Comparison of ENCODE assay signal across 9 cellular contexts in genomic region chr21:44304846-44305245, GRCh38. TPM values are rescaled to one million over a fixed set of nuclear protein-coding genes. Genes with fewer than 3 reads are reported as not detected.
DNase-seq lines count a peak whose midpoint lies in the region; ATAC-seq, FAIRE-seq and TF ChIP-seq lines count a peak whose summit lies in the region.
"Had no signal": no experiment of that assay in that cellular context is flagged by ENCODE, and none has a peak within 500 bp of the region (broad histone marks: within the 10 kb centered on the region; RNA-seq: fewer than 3 reads in every experiment).

No MANE protein-coding gene starts in this region.

- H3K4me2 ChIP-seq in HCT116 (ENCODE audit: low read length) (no peak overlapping the region), SK-N-SH (no peak overlapping the region), K562 (ENCODE audit: insufficient read depth, low read length) (no peak overlapping the region)

- peaks cover 30% of the 10 kb centered on the region for H3K4me1 Mint-ChIP-seq in CD4-positive, alpha-beta T cell (ENCODE audit: low read depth)

- H3K4me3 ChIP-seq in HCT116 (replicated peaks in 1 of 2; ENCODE audit: low read depth in 1 of 2, low read length in 2 of 2), result no peak overlapping the region
- no peak overlapping the region for H3K4me3 ChIP-seq in SK-N-SH (ENCODE audit: low read depth in 2 of 2, low read length in 1 of 2)
- no peak overlapping the region for H3K4me3 ChIP-seq in K562

- peaks cover 25% of the 10 kb centered on the region for H3K36me3 Mint-ChIP-seq in CD4-positive, alpha-beta T cell (ENCODE audit: low read depth)

- ATAC-seq in CD4-positive, alpha-beta T cell (ENCODE audit: poor library complexity), result peak; percentile 67
- ATAC-seq in HCT116 (peak; percentile 48), K562 (peak; percentile 77), HG02798 (IDR thresholded peaks at IDR 0.05; ENCODE audit: poor library complexity, unreplicated experiment) (no peak)

- FAIRE-seq in K562 (lab: Jason Lieb, UNC), result peak; percentile 82

- H3K9ac ChIP-seq in HCT116 (ENCODE audit: low read length) (no peak overlapping the region), SK-N-SH (no peak overlapping the region), K562 (ENCODE audit: insufficient read depth in 1 of 2, low read depth in 2 of 2, low read length in 2 of 2) (peak overlapping the region in 1 of 2 experiments; percentile 75; a peak in 2 of 4 replicates)

- no peaks in the 10 kb centered on the region for H3K27me3 Mint-ChIP-seq in CD4-positive, alpha-beta T cell

- WGBS in SK-N-SH (ENCODE audit: low lambda C conversion rate), result 62% methylated on average over 4 of the region's 8 CpGs
- WGBS in K562 (ENCODE audit: insufficient coverage, low coverage, missing lambda C conversion rate), result 64% methylated on average over 8 of the region's 8 CpGs

- DNase-seq in CD4-positive, alpha-beta T cell, result peak in 7 of 10 experiments; percentile 32 to 52 (median 41)
- DNase-seq in HCT116 (ENCODE audit: low read depth, low spot score), result no peak
- peak; percentile 91 for DNase-seq in SK-N-SH
- DNase-seq in K562 (ENCODE audit: extremely low read depth in 1 of 4, low spot score in 3 of 4), result peak; percentile 63 to 75 (median 68)
- DNase-seq in iris pigment epithelial cell (ENCODE audit: low read depth), result peak; percentile 33
- peak; percentile 25 to 30 for DNase-seq in stimulated activated CD4-positive, alpha-beta T cell treated with anti-CD3 and anti-CD28 coated beads, Interleukin-4, amount 100 ng/mL, for 48 hours (ENCODE audit: low read depth in 2 of 2)
- no peak for DNase-seq in mesenteric fat pad (ENCODE audit: low spot score)

- CTCF ChIA-PET in CD4-positive, alpha-beta T cell (lab: Charles Lee), result no interaction called here
- CTCF ChIA-PET in HCT116 (lab: Charles Lee) (no interaction called here), SK-N-SH (lab: Yijun Ruan, JAX) (interaction anchor here (0.6 to 2.2 kb wide), 15 partner anchors 9 to 494 kb away, joined by 3 to 12 read pairs (median 5); partner anchors contain the start of gene CFAP410), K562 (lab: Yijun Ruan, JAX; ENCODE audit: low intra/inter-chr PET ratio) (interaction anchor here (0.7 kb wide), 1 partner anchor 183 kb away, joined by 3 read pairs; no protein-coding TSS in a partner anchor)

- H2AFZ ChIP-seq in HCT116 (ENCODE audit: low read depth, low read length, poor library complexity, severe bottlenecking) (no peak overlapping the region), SK-N-SH (ENCODE audit: low read depth) (no peak overlapping the region), K562 (ENCODE audit: low read depth, low read length) (no peak overlapping the region)

- H3K9me3 Mint-ChIP-seq in CD4-positive, alpha-beta T cell, result no peaks in the 10 kb centered on the region

- H3K36me3 ChIP-seq in HCT116 (ENCODE audit: control insufficient read depth in 1 of 2, insufficient read depth in 2 of 2, low read length in 2 of 2) (peaks cover under 1 to 4% of the 10 kb centered on the region in 2 experiments; a peak in 1 of 4 replicates), SK-N-SH (replicated peaks in 1 of 2; ENCODE audit: control insufficient read depth in 1 of 2, insufficient read depth in 2 of 2, low read length in 1 of 2) (peaks cover 0 to 4% of the 10 kb centered on the region in 2 experiments), K562 (ENCODE audit: control insufficient read depth, insufficient read depth, low read length) (peaks cover 37% of the 10 kb centered on the region; the same call in 2 of the 3 replicates)

- BruUV-seq in HCT116 (replicated peaks; lab: Mats Ljungman, UMichigan), result no TSS peak
- BruUV-seq in K562 (replicated peaks; lab: Mats Ljungman, UMichigan), result no TSS peak

- in situ Hi-C loops in K562 (cut with MboI), result no loop called here

- H3K27me3 ChIP-seq in CD4-positive, alpha-beta T cell (ENCODE audit: control insufficient read depth, insufficient read depth, low read length), result no peaks in the 10 kb centered on the region
- H3K27me3 ChIP-seq in HCT116 (ENCODE audit: insufficient read depth, low read length), result no peaks in the 10 kb centered on the region
- H3K27me3 ChIP-seq in SK-N-SH (ENCODE audit: insufficient read depth), result no peaks in the 10 kb centered on the region
- no peaks in the 10 kb centered on the region for H3K27me3 ChIP-seq in K562 (ENCODE audit: control insufficient read depth in 2 of 2, insufficient read depth in 2 of 2, low read length in 2 of 2)

- intact Hi-C loops in CD4-positive, alpha-beta T cell (cut with DNase I, micrococcal nuclease), result loop anchor here in 1 of 2 experiments (5.0 kb wide), 1 partner anchor 47 kb away; the partner anchor contains the start of gene TRPM2
- intact Hi-C loops in HCT116 (cut with micrococcal nuclease), result no loop called here
- intact Hi-C loops in K562 (cut with micrococcal nuclease), result no loop called here

- H3K79me2 ChIP-seq in HCT116 (ENCODE audit: insufficient read depth, low read length) (peaks cover 57% of the 10 kb centered on the region), SK-N-SH (ENCODE audit: insufficient read depth) (peaks cover 74% of the 10 kb centered on the region), K562 (ENCODE audit: control insufficient read depth, insufficient read depth, low read length) (peaks cover 51% of the 10 kb centered on the region)

- H4K20me1 ChIP-seq in HCT116 (ENCODE audit: insufficient read depth) (no peaks in the 10 kb centered on the region), SK-N-SH (ENCODE audit: insufficient read depth) (peaks cover 63% of the 10 kb centered on the region), K562 (replicated peaks; ENCODE audit: control insufficient read depth, insufficient read depth, low read length) (peaks cover 44% of the 10 kb centered on the region)

- H3K9me3 ChIP-seq in CD4-positive, alpha-beta T cell (ENCODE audit: control insufficient read depth, low read length), result no peaks in the 10 kb centered on the region
- H3K9me3 ChIP-seq in HCT116 (ENCODE audit: control insufficient read depth in 1 of 2, insufficient read depth in 1 of 2, low read depth in 1 of 2, low read length in 2 of 2) (no peaks in the 10 kb centered on the region), SK-N-SH (no peaks in the 10 kb centered on the region), K562 (replicated peaks; ENCODE audit: control insufficient read depth, insufficient read depth, low read depth, low read length) (no peaks in the 10 kb centered on the region)

- POLR2A ChIA-PET in CD4-positive, alpha-beta T cell (lab: Charles Lee), result no interaction called here
- POLR2A ChIA-PET in HCT116 (lab: Charles Lee) (no interaction called here), SK-N-SH (lab: Yijun Ruan, JAX) (no interaction called here), K562 (lab: Yijun Ruan, JAX) (interaction anchor here (1.2 kb wide), 2 partner anchors 14 to 27 kb away, joined by 3 to 5 read pairs; no protein-coding TSS in a partner anchor)

- TF ChIP-seq POLR2A in HCT116 (IDR thresholded peaks at IDR 0.05; ENCODE audit: borderline replicate concordance, extremely low read depth, insufficient read depth, insufficient read length) (no peak), K562 (conservative IDR thresholded peaks at IDR 0.05) (no peak)

- peaks cover 11% of the 10 kb centered on the region for H3K9me1 ChIP-seq in K562 (ENCODE audit: control insufficient read depth, insufficient read depth, low read length)

- TF ChIP-seq RAD21 in HCT116 (IDR thresholded peaks at IDR 0.05; ENCODE audit: low read depth) (no peak), SK-N-SH (IDR thresholded peaks at IDR 0.05; ENCODE audit: low read length) (peak; percentile 61), K562 (CRISPR knock-in tag; conservative IDR thresholded peaks at IDR 0.05 in 1 of 2, IDR thresholded peaks at IDR 0.05 in 1 of 2) (peak in 1 of 2 experiments; percentile 49; a peak in 2 of 4 replicates)

- peak overlapping the region; percentile 84 for H3K4me3 Mint-ChIP-seq in CD4-positive, alpha-beta T cell

- peak overlapping the region; percentile 64 for H3K27ac Mint-ChIP-seq in CD4-positive, alpha-beta T cell

- TF ChIP-seq CTCF in CD4-positive, alpha-beta T cell (IDR thresholded peaks at IDR 0.05), result peak; percentile 39
- TF ChIP-seq CTCF in HCT116 (IDR thresholded peaks at IDR 0.05 in 2 of 3, conservative IDR thresholded peaks at IDR 0.05 in 1 of 3; ENCODE audit: borderline replicate concordance in 1 of 3, insufficient read depth in 1 of 3, low read depth in 2 of 3, low read length in 2 of 3) (peak in 2 of 3 experiments; percentile 70 to 79; a peak in 4 of 6 replicates), SK-N-SH (IDR thresholded peaks at IDR 0.05) (peak; percentile 75), K562 (IDR thresholded peaks at IDR 0.05 in 2 of 3, conservative IDR thresholded peaks at IDR 0.05 in 1 of 3; ENCODE audit: insufficient read depth in 2 of 3, low read depth in 1 of 3, low read length in 3 of 3) (peak; percentile 69 to 79 (median 74))

- H3K4me1 ChIP-seq in HCT116 (ENCODE audit: control insufficient read depth in 1 of 2, insufficient read depth in 2 of 2, low read length in 2 of 2) (peaks cover 10 to 24% of the 10 kb centered on the region in 2 experiments), SK-N-SH (ENCODE audit: control insufficient read depth in 1 of 2, insufficient read depth in 2 of 2, low read depth in 1 of 2, low read length in 1 of 2) (peaks cover 0 to 16% of the 10 kb centered on the region in 2 experiments; a peak in 1 of 4 replicates), K562 (replicated peaks in 1 of 2; ENCODE audit: control insufficient read depth in 2 of 2, insufficient read depth in 2 of 2, low read length in 2 of 2) (peaks cover 6 to 72% of the 10 kb centered on the region in 2 experiments)

- no peak for TF ChIP-seq EP300 in SK-N-SH (IDR thresholded peaks at IDR 0.05; ENCODE audit: borderline replicate concordance in 1 of 2, low read depth in 1 of 2, low read length in 1 of 2)
- TF ChIP-seq EP300 in K562 (IDR thresholded peaks at IDR 0.05; ENCODE audit: low read length), result no peak

- RAD21 ChIA-PET in HCT116 (lab: Charles Lee; ENCODE audit: low non-redundant PET in 1 of 2, low total read pairs in 2 of 2, uncharacterized antibody in 2 of 2, unreplicated experiment in 2 of 2), result no interaction called here

- H3F3A ChIP-seq in SK-N-SH (replicated peaks; ENCODE audit: insufficient read depth), result no peaks in the 10 kb centered on the region

- no peaks in the 10 kb centered on the region for H3K9me2 ChIP-seq in HCT116 (ENCODE audit: insufficient read depth)
- no peaks in the 10 kb centered on the region for H3K9me2 ChIP-seq in SK-N-SH

- H3K27ac ChIP-seq in CD4-positive, alpha-beta T cell (ENCODE audit: low read depth, low read length), result no peak overlapping the region
- no peak overlapping the region for H3K27ac ChIP-seq in HCT116 (ENCODE audit: low read depth, low read length)
- no peak overlapping the region for H3K27ac ChIP-seq in SK-N-SH (ENCODE audit: low read depth in 2 of 2, low read length in 1 of 2)
- H3K27ac ChIP-seq in K562 (ENCODE audit: extremely low read depth, low read depth, low read length), result no peak overlapping the region

RNA-seq across cellular contexts. Expression of gene PFKL, which starts 5.0 kb away (rescaled TPM):
- total RNA-seq in CD4-positive, alpha-beta T cell, result 100 to 1,000 TPM; 115 to 117 TPM
- total RNA-seq in HCT116 (2021; ENCODE audit: unreplicated experiment), result 150 TPM
- polyA plus RNA-seq in HCT116 (2012), result 202 and 254 TPM in 2 replicates
- 107 and 118 TPM in 2 replicates for polyA plus RNA-seq in SK-N-SH (2012; rRNA removed)
- polyA plus RNA-seq in SK-N-SH (2012; cell fraction: cytosol; rRNA removed), result 39.2 and 63.5 TPM in 2 replicates
- polyA plus RNA-seq in SK-N-SH (2012; cell fraction: nucleus; rRNA removed), result 260 and 292 TPM in 2 replicates
- 83.4 and 274 TPM in 2 replicates for total RNA-seq in K562 (2011; cell fraction: chromatin; rRNA removed; ENCODE audit: low replicate concordance)
- total RNA-seq in K562 (2011; cell fraction: nucleolus; rRNA removed), result 193 and 201 TPM in 2 replicates
- total RNA-seq in K562 (2011; cell fraction: nucleoplasm; rRNA removed), result 97.9 and 105 TPM in 2 replicates
- total RNA-seq in K562 (2014; rRNA removed), result 86.9 and 98.3 TPM in 2 replicates
- total RNA-seq in K562 (2014; rRNA removed; fragmentation: Illumina TruSeq; extraction: Trizol), result 13.8 and 22.2 TPM in 2 replicates
- total RNA-seq in K562 (2015; rRNA removed; fragmentation: Illumina TruSeq; extraction: Trizol), result 45.6 and 45.8 TPM in 2 replicates
- 108 and 124 TPM in 2 replicates for total RNA-seq in K562 (2021)
- 50.0 and 84.1 TPM in 2 replicates for polyA plus RNA-seq in K562 (2011; rRNA removed)
- 68.5 and 125 TPM in 2 replicates for polyA plus RNA-seq in K562 (2011; cell fraction: cytosol; rRNA removed)
- 244 and 346 TPM in 2 replicates for polyA plus RNA-seq in K562 (2011; cell fraction: nucleus; rRNA removed)
- polyA plus RNA-seq in K562 (2012), result 106 and 149 TPM in 2 replicates
- 37.6 and 65.2 TPM in 2 replicates for polyA plus RNA-seq in K562 (2014; fragmentation: Illumina TruSeq; extraction: Trizol)
- polyA plus RNA-seq in K562 (2014; fragmentation: Nextera tagmentation; extraction: Ambion mirVana), result 1 to 10 TPM; 1.1 to 3.9 TPM
- 83.0 and 83.1 TPM in 2 replicates for polyA plus RNA-seq in K562 (2014; rRNA removed)
- polyA minus RNA-seq in K562 (2011; rRNA and poly(A)+ RNA removed), result 29.0 and 37.5 TPM in 2 replicates
- 63.7 and 76.3 TPM in 2 replicates for polyA minus RNA-seq in K562 (2011; cell fraction: cytosol; rRNA and poly(A)+ RNA removed)
- polyA minus RNA-seq in K562 (2011; cell fraction: nucleus; rRNA and poly(A)+ RNA removed), result 42.3 and 49.5 TPM in 2 replicates
- 113 TPM for total RNA-seq in mesenteric fat pad

RNA-seq across cellular contexts. Expression of gene AIRE, which starts 19.2 kb away (rescaled TPM):
- total RNA-seq in CD4-positive, alpha-beta T cell, result under 1 TPM; 0.11 to 0.16 TPM
- not detected for total RNA-seq in HCT116 (2021; ENCODE audit: unreplicated experiment)
- 0.01 TPM in 1 of 2 replicates, not detected in the other for polyA plus RNA-seq in HCT116 (2012)
- polyA plus RNA-seq in SK-N-SH (2012; rRNA removed), result not detected in 2 replicates
- not detected in 2 replicates for polyA plus RNA-seq in SK-N-SH (2012; cell fraction: cytosol; rRNA removed)
- 0.04 and 0.07 TPM in 2 replicates for polyA plus RNA-seq in SK-N-SH (2012; cell fraction: nucleus; rRNA removed)
- 0.18 TPM in 1 of 2 replicates, not detected in the other for total RNA-seq in K562 (2011; cell fraction: chromatin; rRNA removed; ENCODE audit: low replicate concordance)
- total RNA-seq in K562 (2011; cell fraction: nucleolus; rRNA removed), result not detected in 2 replicates
- not detected in 2 replicates for total RNA-seq in K562 (2011; cell fraction: nucleoplasm; rRNA removed)
- total RNA-seq in K562 (2014; rRNA removed), result not detected in 2 replicates
- total RNA-seq in K562 (2014; rRNA removed; fragmentation: Illumina TruSeq; extraction: Trizol), result not detected in 2 replicates
- total RNA-seq in K562 (2015; rRNA removed; fragmentation: Illumina TruSeq; extraction: Trizol), result not detected in 2 replicates
- not detected in 2 replicates for total RNA-seq in K562 (2021)
- polyA plus RNA-seq in K562 (2011; rRNA removed), result not detected in 2 replicates
- polyA plus RNA-seq in K562 (2011; cell fraction: cytosol; rRNA removed), result not detected in 2 replicates
- polyA plus RNA-seq in K562 (2011; cell fraction: nucleus; rRNA removed), result not detected in 2 replicates
- polyA plus RNA-seq in K562 (2012), result 0.01 TPM in 1 of 2 replicates, not detected in the other
- polyA plus RNA-seq in K562 (2014; fragmentation: Illumina TruSeq; extraction: Trizol), result not detected in 2 replicates
- under 1 TPM in 1 of 2 experiments, not detected in 1; 0.01 TPM for polyA plus RNA-seq in K562 (2014; fragmentation: Nextera tagmentation; extraction: Ambion mirVana)
- polyA plus RNA-seq in K562 (2014; rRNA removed), result not detected in 2 replicates
- not detected in 2 replicates for polyA minus RNA-seq in K562 (2011; rRNA and poly(A)+ RNA removed)
- not detected in 2 replicates for polyA minus RNA-seq in K562 (2011; cell fraction: cytosol; rRNA and poly(A)+ RNA removed)
- not detected in 2 replicates for polyA minus RNA-seq in K562 (2011; cell fraction: nucleus; rRNA and poly(A)+ RNA removed)
- total RNA-seq in mesenteric fat pad, result not detected

RNA-seq across cellular contexts. Expression of gene CFAP410, which starts 34.3 kb away (rescaled TPM):
- 10 to 100 TPM; 50.1 to 51.6 TPM for total RNA-seq in CD4-positive, alpha-beta T cell
- total RNA-seq in HCT116 (2021; ENCODE audit: unreplicated experiment), result 15.3 TPM
- polyA plus RNA-seq in HCT116 (2012), result 12.6 and 13.0 TPM in 2 replicates
- polyA plus RNA-seq in SK-N-SH (2012; rRNA removed), result 18.0 and 19.2 TPM in 2 replicates
- 5.8 and 11.3 TPM in 2 replicates for polyA plus RNA-seq in SK-N-SH (2012; cell fraction: cytosol; rRNA removed)
- 61.8 and 97.0 TPM in 2 replicates for polyA plus RNA-seq in SK-N-SH (2012; cell fraction: nucleus; rRNA removed)
- 10.0 and 50.7 TPM in 2 replicates for total RNA-seq in K562 (2011; cell fraction: chromatin; rRNA removed; ENCODE audit: low replicate concordance)
- total RNA-seq in K562 (2011; cell fraction: nucleolus; rRNA removed), result 29.3 and 41.0 TPM in 2 replicates
- total RNA-seq in K562 (2011; cell fraction: nucleoplasm; rRNA removed), result 13.9 and 21.2 TPM in 2 replicates
- 12.6 and 17.3 TPM in 2 replicates for total RNA-seq in K562 (2014; rRNA removed)
- 0.35 and 0.55 TPM in 2 replicates for total RNA-seq in K562 (2014; rRNA removed; fragmentation: Illumina TruSeq; extraction: Trizol)
- 2.6 and 2.7 TPM in 2 replicates for total RNA-seq in K562 (2015; rRNA removed; fragmentation: Illumina TruSeq; extraction: Trizol)
- total RNA-seq in K562 (2021), result 7.6 and 8.3 TPM in 2 replicates
- 2.3 and 5.5 TPM in 2 replicates for polyA plus RNA-seq in K562 (2011; rRNA removed)
- polyA plus RNA-seq in K562 (2011; cell fraction: cytosol; rRNA removed), result 5.7 and 16.5 TPM in 2 replicates
- 37.7 and 66.6 TPM in 2 replicates for polyA plus RNA-seq in K562 (2011; cell fraction: nucleus; rRNA removed)
- 6.3 and 16.5 TPM in 2 replicates for polyA plus RNA-seq in K562 (2012)
- 0.52 and 2.1 TPM in 2 replicates for polyA plus RNA-seq in K562 (2014; fragmentation: Illumina TruSeq; extraction: Trizol)
- polyA plus RNA-seq in K562 (2014; fragmentation: Nextera tagmentation; extraction: Ambion mirVana), result under 1 TPM; 0.07 to 0.18 TPM
- 6.5 and 8.1 TPM in 2 replicates for polyA plus RNA-seq in K562 (2014; rRNA removed)
- polyA minus RNA-seq in K562 (2011; rRNA and poly(A)+ RNA removed), result 0.57 and 0.91 TPM in 2 replicates
- 2.2 and 2.5 TPM in 2 replicates for polyA minus RNA-seq in K562 (2011; cell fraction: cytosol; rRNA and poly(A)+ RNA removed)
- 9.4 and 10.2 TPM in 2 replicates for polyA minus RNA-seq in K562 (2011; cell fraction: nucleus; rRNA and poly(A)+ RNA removed)
- 17.4 TPM for total RNA-seq in mesenteric fat pad

RNA-seq across cellular contexts. Expression of gene DNMT3L, which starts 43.1 kb away (rescaled TPM):
- not detected for total RNA-seq in CD4-positive, alpha-beta T cell
- total RNA-seq in HCT116 (2021; ENCODE audit: unreplicated experiment) (not detected), K562 (2014; rRNA removed) (0.12 TPM in 1 of 2 replicates, not detected in the other), K562 (2014; rRNA removed; fragmentation: Illumina TruSeq; extraction: Trizol) (not detected in 2 replicates), K562 (2015; rRNA removed; fragmentation: Illumina TruSeq; extraction: Trizol) (not detected in 2 replicates), K562 (2021) (not detected in 2 replicates), mesenteric fat pad (not detected)
- polyA plus RNA-seq in HCT116 (2012), result not detected in 2 replicates
- polyA plus RNA-seq in SK-N-SH (2012; rRNA removed) (not detected in 2 replicates), K562 (2011; rRNA removed) (0.09 TPM in 1 of 2 replicates, not detected in the other), K562 (2014; fragmentation: Illumina TruSeq; extraction: Trizol) (not detected in 2 replicates), K562 (2014; fragmentation: Nextera tagmentation; extraction: Ambion mirVana) (not detected), K562 (2014; rRNA removed) (0.08 TPM in 1 of 2 replicates, not detected in the other)
- not detected in 2 replicates for polyA plus RNA-seq in SK-N-SH (2012; cell fraction: cytosol; rRNA removed)
- not detected in 2 replicates for polyA plus RNA-seq in SK-N-SH (2012; cell fraction: nucleus; rRNA removed)
- total RNA-seq in K562 (2011; cell fraction: chromatin; rRNA removed; ENCODE audit: low replicate concordance), result not detected in 2 replicates
- total RNA-seq in K562 (2011; cell fraction: nucleolus; rRNA removed), result not detected in 2 replicates
- not detected in 2 replicates for total RNA-seq in K562 (2011; cell fraction: nucleoplasm; rRNA removed)
- polyA plus RNA-seq in K562 (2011; cell fraction: cytosol; rRNA removed), result not detected in 2 replicates
- 0.40 TPM in 1 of 2 replicates, not detected in the other for polyA plus RNA-seq in K562 (2011; cell fraction: nucleus; rRNA removed)
- not detected in 2 replicates for polyA plus RNA-seq in K562 (2012)
- polyA minus RNA-seq in K562 (2011; rRNA and poly(A)+ RNA removed), result not detected in 2 replicates
- not detected in 2 replicates for polyA minus RNA-seq in K562 (2011; cell fraction: cytosol; rRNA and poly(A)+ RNA removed)
- polyA minus RNA-seq in K562 (2011; cell fraction: nucleus; rRNA and poly(A)+ RNA removed), result not detected in 2 replicates
- total RNA-seq: T-helper 2 cell treated with Interferon-gamma antibody and Interleukin-4, amounts not matched to agents 100 ng/mL and 5 ng/mL, for 36 hours had no signal

RNA-seq across cellular contexts. Expression of gene TRPM2, which starts 48.6 kb away (rescaled TPM):
- 1 to 10 TPM; 1.9 to 2.9 TPM for total RNA-seq in CD4-positive, alpha-beta T cell
- 28.1 TPM for total RNA-seq in HCT116 (2021; ENCODE audit: unreplicated experiment)
- 15.6 and 17.9 TPM in 2 replicates for polyA plus RNA-seq in HCT116 (2012)
- polyA plus RNA-seq in SK-N-SH (2012; rRNA removed), result not detected in 2 replicates
- not detected in 2 replicates for polyA plus RNA-seq in SK-N-SH (2012; cell fraction: cytosol; rRNA removed)
- 0.02 TPM in 1 of 2 replicates, not detected in the other for polyA plus RNA-seq in SK-N-SH (2012; cell fraction: nucleus; rRNA removed)
- total RNA-seq in K562 (2011; cell fraction: chromatin; rRNA removed; ENCODE audit: low replicate concordance), result 0.09 and 0.42 TPM in 2 replicates
- 0.13 and 0.17 TPM in 2 replicates for total RNA-seq in K562 (2011; cell fraction: nucleolus; rRNA removed)
- 0.29 and 0.38 TPM in 2 replicates for total RNA-seq in K562 (2011; cell fraction: nucleoplasm; rRNA removed)
- total RNA-seq in K562 (2014; rRNA removed), result 1.5 and 2.1 TPM in 2 replicates
- 0.29 and 0.33 TPM in 2 replicates for total RNA-seq in K562 (2014; rRNA removed; fragmentation: Illumina TruSeq; extraction: Trizol)
- total RNA-seq in K562 (2015; rRNA removed; fragmentation: Illumina TruSeq; extraction: Trizol), result 2.0 and 2.2 TPM in 2 replicates
- 1.9 and 2.1 TPM in 2 replicates for total RNA-seq in K562 (2021)
- 0.34 and 0.36 TPM in 2 replicates for polyA plus RNA-seq in K562 (2011; rRNA removed)
- polyA plus RNA-seq in K562 (2011; cell fraction: cytosol; rRNA removed), result 0.40 and 1.3 TPM in 2 replicates
- polyA plus RNA-seq in K562 (2011; cell fraction: nucleus; rRNA removed), result 0.45 and 0.75 TPM in 2 replicates
- polyA plus RNA-seq in K562 (2012), result 2.1 and 3.8 TPM in 2 replicates
- 0.98 and 1.7 TPM in 2 replicates for polyA plus RNA-seq in K562 (2014; fragmentation: Illumina TruSeq; extraction: Trizol)
- polyA plus RNA-seq in K562 (2014; fragmentation: Nextera tagmentation; extraction: Ambion mirVana), result not detected
- polyA plus RNA-seq in K562 (2014; rRNA removed), result 0.82 and 2.0 TPM in 2 replicates
- 0.11 and 0.36 TPM in 2 replicates for polyA minus RNA-seq in K562 (2011; rRNA and poly(A)+ RNA removed)
- 0.64 and 1.7 TPM in 2 replicates for polyA minus RNA-seq in K562 (2011; cell fraction: cytosol; rRNA and poly(A)+ RNA removed)
- polyA minus RNA-seq in K562 (2011; cell fraction: nucleus; rRNA and poly(A)+ RNA removed), result 0.33 and 0.54 TPM in 2 replicates
- 12.0 TPM for total RNA-seq in mesenteric fat pad

Comparison
In these comparisons a context has a peak if more than half of its experiments do, and no peak if none do; other contexts are left out.
1. DNase-seq: peak in CD4-positive, alpha-beta T cell (7 of 10), SK-N-SH (single experiment), K562 (4 of 4), iris pigment epithelial cell (single experiment) and stimulated activated CD4-positive, alpha-beta T cell treated with anti-CD3 and anti-CD28 coated beads, Interleukin-4, amount 100 ng/mL, for 48 hours (2 of 2); none in HCT116 (single experiment) and mesenteric fat pad (single experiment).
2. CTCF ChIA-PET loops: an anchor here in SK-N-SH (0.6 to 2.2 kb wide) and K562 (0.7 kb wide); none called in CD4-positive, alpha-beta T cell and HCT116.
3. Peak in every context shown above with its lines, with median percentiles within 50 percentile points of each other: CTCF ChIP-seq.